ENCODE assay signal across 8 cellular contexts in the genomic region with DNA sequence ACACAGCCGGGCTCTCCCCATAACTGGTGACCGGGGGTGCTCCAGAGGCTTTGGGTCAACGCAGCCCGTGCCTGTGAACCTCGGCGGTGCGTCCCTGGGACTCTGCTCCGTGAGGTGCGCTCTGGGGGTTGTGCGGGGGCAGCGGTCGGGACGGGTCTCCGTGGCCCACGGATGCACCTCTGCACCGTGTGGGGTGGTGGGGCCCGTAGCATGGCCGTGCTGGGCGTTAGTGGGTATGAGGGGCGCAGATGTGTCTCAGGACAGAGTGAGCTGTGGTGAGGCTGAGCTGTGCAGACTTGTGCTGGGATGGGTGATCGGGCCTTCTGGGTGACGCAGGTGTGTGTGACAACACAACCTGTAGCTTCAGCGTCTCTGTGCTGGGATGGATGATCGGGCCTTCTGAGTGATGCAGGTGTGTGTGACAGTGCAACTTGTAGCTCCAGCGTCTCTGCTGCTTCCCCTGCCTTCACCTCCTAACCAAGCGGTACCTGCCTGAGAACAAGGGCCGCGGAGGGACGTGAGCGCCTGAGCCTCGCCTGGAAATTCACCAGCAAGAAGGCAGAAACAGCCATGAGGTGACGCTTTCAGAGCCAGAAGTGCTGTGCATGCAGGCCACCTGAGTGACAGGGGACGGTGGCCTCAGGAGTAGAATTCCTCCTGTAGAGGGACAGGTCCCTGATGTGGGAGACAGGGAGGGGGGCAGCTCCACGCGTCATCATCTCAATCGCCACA. TPM values are rescaled to one million over a fixed set of nuclear protein-coding genes. Genes with fewer than 3 reads are reported as not detected.
A peak's percentile ranks its signal among the peaks of the same experiment; 100 is the strongest.
DNase-seq lines count a peak whose midpoint lies in the region; ATAC-seq and TF ChIP-seq lines count a peak whose summit lies in the region.

No MANE protein-coding gene starts in this region.

- H3K4me1 Mint-ChIP-seq in osteocyte (ENCODE audit: unreplicated experiment), result peaks cover 9% of the 10 kb centered on the region

- H3K4me1 ChIP-seq in SK-N-SH (ENCODE audit: control insufficient read depth in 1 of 2, insufficient read depth in 2 of 2, low read depth in 1 of 2, low read length in 1 of 2) (peaks cover 0 to 3% of the 10 kb centered on the region in 2 experiments; a peak in 1 of 4 replicates), fibroblast of lung (ENCODE audit: control insufficient read depth, extremely low read depth, insufficient read depth, low read length) (no peaks in the 10 kb centered on the region)

- 69% methylated on average over 18 of the region's 36 CpGs for WGBS in SK-N-SH (ENCODE audit: low lambda C conversion rate)

- peak overlapping the region; percentile 92 for H3K4me3 Mint-ChIP-seq in osteocyte (ENCODE audit: unreplicated experiment)

- H3K4me2 ChIP-seq in SK-N-SH, result peak overlapping the region; percentile 62
- peak overlapping the region; percentile 62 for H3K4me2 ChIP-seq in fibroblast of lung (ENCODE audit: extremely low read depth, insufficient read depth, low read length)

- no peaks in the 10 kb centered on the region for H3F3A ChIP-seq in SK-N-SH (replicated peaks; ENCODE audit: insufficient read depth)

- no peak for TF ChIP-seq RAD21 in SK-N-SH (IDR thresholded peaks at IDR 0.05; ENCODE audit: low read length)

- H3K79me2 ChIP-seq in SK-N-SH (ENCODE audit: insufficient read depth), result no peaks in the 10 kb centered on the region
- peaks cover 5% of the 10 kb centered on the region for H3K79me2 ChIP-seq in fibroblast of lung (ENCODE audit: control insufficient read depth, insufficient read depth, low read length)

- peak overlapping the region; percentile 63 to 68 for H3K4me3 ChIP-seq in SK-N-SH (ENCODE audit: low read depth in 2 of 2, low read length in 1 of 2)
- peak overlapping the region; percentile 56 to 78 (median 74) for H3K4me3 ChIP-seq in fibroblast of lung (replicated peaks in 1 of 4; ENCODE audit: control extremely low read depth in 1 of 4, insufficient read depth in 1 of 4, low read depth in 3 of 4, low read length in 4 of 4)

- H3K36me3 ChIP-seq in SK-N-SH (replicated peaks in 1 of 2; ENCODE audit: control insufficient read depth in 1 of 2, insufficient read depth in 2 of 2, low read length in 1 of 2) (peaks cover 0 to 2% of the 10 kb centered on the region in 2 experiments), fibroblast of lung (ENCODE audit: control insufficient read depth, insufficient read depth, low read length) (no peaks in the 10 kb centered on the region)

- H3K36me3 Mint-ChIP-seq in osteocyte (ENCODE audit: unreplicated experiment), result peaks cover 8% of the 10 kb centered on the region

- H3K27me3 Mint-ChIP-seq in osteocyte (ENCODE audit: unreplicated experiment), result no peaks in the 10 kb centered on the region

- CTCF ChIA-PET in SK-N-SH (lab: Yijun Ruan, JAX), result no interaction called here

- peak; percentile 6 for DNase-seq in stimulated activated CD4-positive, alpha-beta T cell treated with anti-CD3 and anti-CD28 coated beads, Interleukin-4, amount 100 ng/mL, for 1 hour
- DNase-seq in stimulated activated CD4-positive, alpha-beta T cell treated with anti-CD3 and anti-CD28 coated beads, Interleukin-2, amount 100 ng/mL, for 48 hours, result no peak
- DNase-seq in SK-N-SH (no peak), fibroblast of lung (ENCODE audit: low read depth in 2 of 2) (no peak), osteocyte (ENCODE audit: extremely low spot score, unreplicated experiment) (peak; percentile 81), GM19240 (ENCODE audit: insufficient read length, low spot score) (no peak)

- TF ChIP-seq CTCF in SK-N-SH (IDR thresholded peaks at IDR 0.05), result no peak
- no peak for TF ChIP-seq CTCF in fibroblast of lung (conservative IDR thresholded peaks at IDR 0.05 in 1 of 2, IDR thresholded peaks at IDR 0.05 in 1 of 2; ENCODE audit: low read depth in 1 of 2, low read length in 2 of 2)
- TF ChIP-seq CTCF in osteocyte (IDR thresholded peaks at IDR 0.05), result no peak

- H3K9me3 ChIP-seq in SK-N-SH (no peaks in the 10 kb centered on the region), fibroblast of lung (ENCODE audit: control insufficient read depth, insufficient read depth, low read depth, low read length) (no peaks in the 10 kb centered on the region)

- H3K27ac ChIP-seq in SK-N-SH (ENCODE audit: low read depth in 2 of 2, low read length in 1 of 2) (no peak overlapping the region; a peak in 1 of 4 replicates), fibroblast of lung (ENCODE audit: insufficient read depth, low read length) (peak overlapping the region; percentile 88)

- H3K27ac Mint-ChIP-seq in osteocyte (ENCODE audit: unreplicated experiment), result peak overlapping the region; percentile 80

- POLR2A ChIA-PET in SK-N-SH (lab: Yijun Ruan, JAX), result no interaction called here

- H3K9me2 ChIP-seq in SK-N-SH, result no peaks in the 10 kb centered on the region

- TF ChIP-seq EP300 in SK-N-SH (IDR thresholded peaks at IDR 0.05; ENCODE audit: borderline replicate concordance in 1 of 2, low read depth in 1 of 2, low read length in 1 of 2), result no peak

- H2AFZ ChIP-seq in SK-N-SH (ENCODE audit: low read depth) (no peak overlapping the region), fibroblast of lung (ENCODE audit: low read length) (peak overlapping the region; percentile 96)

- H3K27me3 ChIP-seq in SK-N-SH (ENCODE audit: insufficient read depth) (no peaks in the 10 kb centered on the region), fibroblast of lung (ENCODE audit: control insufficient read depth, insufficient read depth, low read length) (no peaks in the 10 kb centered on the region)

- H4K20me1 ChIP-seq in SK-N-SH (ENCODE audit: insufficient read depth) (no peaks in the 10 kb centered on the region), fibroblast of lung (ENCODE audit: control insufficient read depth, extremely low read depth, insufficient read depth, low read length) (no peaks in the 10 kb centered on the region)

- H3K9me3 Mint-ChIP-seq in osteocyte (ENCODE audit: unreplicated experiment), result no peaks in the 10 kb centered on the region

- H3K9ac ChIP-seq in SK-N-SH (peak overlapping the region; percentile 43; the same call in 1 of the 2 replicates), fibroblast of lung (ENCODE audit: insufficient read depth, low read length) (peak overlapping the region; percentile 74)

- ATAC-seq in HG03378 (IDR thresholded peaks at IDR 0.05; ENCODE audit: unreplicated experiment) (no peak), HG03442 (IDR thresholded peaks at IDR 0.05; ENCODE audit: unreplicated experiment) (no peak)

TF ChIP-seq in SK-N-SH, 30 proteins besides CTCF, POLR2A, EP300 and RAD21 (continues in another document):
- TF ChIP-seq, protein P1, sequence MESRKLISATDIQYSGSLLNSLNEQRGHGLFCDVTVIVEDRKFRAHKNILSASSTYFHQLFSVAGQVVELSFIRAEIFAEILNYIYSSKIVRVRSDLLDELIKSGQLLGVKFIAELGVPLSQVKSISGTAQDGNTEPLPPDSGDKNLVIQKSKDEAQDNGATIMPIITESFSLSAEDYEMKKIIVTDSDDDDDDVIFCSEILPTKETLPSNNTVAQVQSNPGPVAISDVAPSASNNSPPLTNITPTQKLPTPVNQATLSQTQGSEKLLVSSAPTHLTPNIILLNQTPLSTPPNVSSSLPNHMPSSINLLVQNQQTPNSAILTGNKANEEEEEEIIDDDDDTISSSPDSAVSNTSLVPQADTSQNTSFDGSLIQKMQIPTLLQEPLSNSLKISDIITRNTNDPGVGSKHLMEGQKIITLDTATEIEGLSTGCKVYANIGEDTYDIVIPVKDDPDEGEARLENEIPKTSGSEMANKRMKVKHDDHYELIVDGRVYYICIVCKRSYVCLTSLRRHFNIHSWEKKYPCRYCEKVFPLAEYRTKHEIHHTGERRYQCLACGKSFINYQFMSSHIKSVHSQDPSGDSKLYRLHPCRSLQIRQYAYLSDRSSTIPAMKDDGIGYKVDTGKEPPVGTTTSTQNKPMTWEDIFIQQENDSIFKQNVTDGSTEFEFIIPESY (IDR thresholded peaks at IDR 0.05; ENCODE audit: borderline replicate concordance, low read depth), result no peak
- TF ChIP-seq NRF1 (IDR thresholded peaks at IDR 0.05; ENCODE audit: low read depth, low read length) (no peak), FOXJ3 (CRISPR knock-in tag; IDR thresholded peaks at IDR 0.05) (no peak), TEAD4 (IDR thresholded peaks at IDR 0.05; ENCODE audit: borderline replicate concordance, insufficient read depth) (no peak), MXI1 (IDR thresholded peaks at IDR 0.05; ENCODE audit: low read depth, low read length) (no peak), YY1 (IDR thresholded peaks at IDR 0.05; ENCODE audit: low read depth) (no peak), FOXM1 (IDR thresholded peaks at IDR 0.05; ENCODE audit: low read depth) (no peak), GABPA (IDR thresholded peaks at IDR 0.05; ENCODE audit: low read depth) (no peak), JUND (IDR thresholded peaks at IDR 0.05) (no peak)
- TF ChIP-seq, protein P2, sequence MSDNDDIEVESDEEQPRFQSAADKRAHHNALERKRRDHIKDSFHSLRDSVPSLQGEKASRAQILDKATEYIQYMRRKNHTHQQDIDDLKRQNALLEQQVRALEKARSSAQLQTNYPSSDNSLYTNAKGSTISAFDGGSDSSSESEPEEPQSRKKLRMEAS (IDR thresholded peaks at IDR 0.05; ENCODE audit: low read depth), result no peak
- TF ChIP-seq, protein P3, sequence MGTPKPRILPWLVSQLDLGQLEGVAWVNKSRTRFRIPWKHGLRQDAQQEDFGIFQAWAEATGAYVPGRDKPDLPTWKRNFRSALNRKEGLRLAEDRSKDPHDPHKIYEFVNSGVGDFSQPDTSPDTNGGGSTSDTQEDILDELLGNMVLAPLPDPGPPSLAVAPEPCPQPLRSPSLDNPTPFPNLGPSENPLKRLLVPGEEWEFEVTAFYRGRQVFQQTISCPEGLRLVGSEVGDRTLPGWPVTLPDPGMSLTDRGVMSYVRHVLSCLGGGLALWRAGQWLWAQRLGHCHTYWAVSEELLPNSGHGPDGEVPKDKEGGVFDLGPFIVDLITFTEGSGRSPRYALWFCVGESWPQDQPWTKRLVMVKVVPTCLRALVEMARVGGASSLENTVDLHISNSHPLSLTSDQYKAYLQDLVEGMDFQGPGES (IDR thresholded peaks at IDR 0.05; ENCODE audit: low read depth, low read length), result no peak
- TF ChIP-seq, protein P4, sequence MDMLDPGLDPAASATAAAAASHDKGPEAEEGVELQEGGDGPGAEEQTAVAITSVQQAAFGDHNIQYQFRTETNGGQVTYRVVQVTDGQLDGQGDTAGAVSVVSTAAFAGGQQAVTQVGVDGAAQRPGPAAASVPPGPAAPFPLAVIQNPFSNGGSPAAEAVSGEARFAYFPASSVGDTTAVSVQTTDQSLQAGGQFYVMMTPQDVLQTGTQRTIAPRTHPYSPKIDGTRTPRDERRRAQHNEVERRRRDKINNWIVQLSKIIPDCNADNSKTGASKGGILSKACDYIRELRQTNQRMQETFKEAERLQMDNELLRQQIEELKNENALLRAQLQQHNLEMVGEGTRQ (IDR thresholded peaks at IDR 0.05; ENCODE audit: borderline replicate concordance, low read depth, low read length), result no peak

RNA-seq across cellular contexts. Expression of a gene that starts 0.6 kb away (rescaled TPM):
- polyA plus RNA-seq in SK-N-SH (2012; rRNA removed), result 7.2 and 8.9 TPM in 2 replicates
- 3.0 and 4.2 TPM in 2 replicates for polyA plus RNA-seq in SK-N-SH (2012; cell fraction: cytosol; rRNA removed)
- 41.5 and 46.1 TPM in 2 replicates for polyA plus RNA-seq in SK-N-SH (2012; cell fraction: nucleus; rRNA removed)
- 9.0 and 16.2 TPM in 2 replicates for total RNA-seq in fibroblast of lung
- polyA plus RNA-seq in fibroblast of lung, result 4.7 and 4.8 TPM in 2 replicates
- polyA plus RNA-seq in fibroblast of lung (2012), result 4.5 and 5.4 TPM in 2 replicates
- polyA minus RNA-seq in fibroblast of lung (ENCODE audit: low replicate concordance), result 3.5 and 3.8 TPM in 2 replicates
- 7.4 and 8.0 TPM in 2 replicates for total RNA-seq in osteocyte

Comparison
In these comparisons a context has a peak if more than half of its experiments do, and no peak if none do; other contexts are left out.
1. DNase-seq: peak in stimulated activated CD4-positive, alpha-beta T cell treated with anti-CD3 and anti-CD28 coated beads, Interleukin-4, amount 100 ng/mL, for 1 hour (single experiment) and osteocyte (single experiment); none in stimulated activated CD4-positive, alpha-beta T cell treated with anti-CD3 and anti-CD28 coated beads, Interleukin-2, amount 100 ng/mL, for 48 hours (0 of 2), SK-N-SH (single experiment), fibroblast of lung (0 of 2) and GM19240 (single experiment).